8 cellular contexts compared by ENCODE assay signal in the genomic region with DNA sequence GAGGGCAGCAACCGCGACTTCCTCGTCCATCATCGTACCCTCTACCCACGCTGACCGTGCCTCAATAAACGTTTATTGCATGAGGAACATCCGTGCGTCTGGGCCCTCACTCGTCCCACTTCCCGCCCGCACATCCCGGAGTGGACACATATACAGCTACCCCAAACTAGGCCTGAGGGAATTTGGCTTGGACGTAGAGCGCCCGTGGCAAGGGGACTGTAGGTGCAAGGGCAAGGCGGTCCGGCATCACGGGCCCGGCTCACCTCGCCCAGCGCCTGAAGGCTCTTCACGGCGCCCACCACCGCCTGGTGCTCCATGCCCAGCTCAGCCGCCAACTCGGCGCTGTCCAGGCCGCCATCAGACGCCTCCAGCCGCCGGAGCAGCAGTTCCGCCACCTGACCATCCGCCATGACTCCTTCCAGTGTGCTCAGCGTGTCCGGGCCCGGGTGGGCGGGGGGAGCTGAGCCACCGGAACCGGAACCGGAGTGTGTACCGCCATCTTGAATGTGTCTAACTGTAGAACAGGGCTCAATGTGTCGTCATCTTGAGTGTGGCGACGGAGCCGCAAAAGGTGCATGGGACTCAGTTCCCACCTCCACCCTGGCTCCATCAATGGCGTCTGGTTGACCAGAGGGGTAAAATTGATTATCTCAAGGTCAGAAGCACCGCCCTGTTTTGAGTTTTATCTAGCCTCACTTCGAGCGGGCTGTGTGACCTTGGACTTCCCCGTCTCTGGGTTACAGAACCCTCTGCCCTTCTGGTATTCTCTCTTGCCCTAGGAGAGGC. TPM values are rescaled to one million over a fixed set of nuclear protein-coding genes. Genes with fewer than 3 reads are reported as not detected.
DNase-seq lines count a peak whose midpoint lies in the region; TF ChIP-seq lines count a peak whose summit lies in the region.

A gene (minus strand): TSS at position 425 of the 786 bp plus-strand sequence. CDS start 15 bp downstream, at position 410.

- TF ChIP-seq POLR2A in GM19099 (IDR thresholded peaks at IDR 0.05; ENCODE audit: extremely low read depth, insufficient read length, low read depth), result peak; percentile 95

- H3K9me3 ChIP-seq in mononuclear cell (ENCODE audit: low read depth, low read length), result no peaks in the 10 kb centered on the region

- peak; percentile 87 for DNase-seq in AG10803 (ENCODE audit: low read depth)
- peak; percentile 90 for DNase-seq in HuH-7 (ENCODE audit: low spot score)
- DNase-seq in OCI-M1 (lab: John Stamatoyannopoulos, UW), result peak; percentile 90
- DNase-seq in activated T-cell treated with anti-CD3 and anti-CD28 coated beads for 4 hours, result peak; percentile 86
- DNase-seq in epithelial cell of prostate (ENCODE audit: low read depth, low spot score), result peak; percentile 55
- peak; percentile 82 to 86 for DNase-seq in stimulated activated CD8-positive, alpha-beta memory T cell treated with anti-CD3 and anti-CD28 coated beads, Interleukin-2, amount 100 ng/mL, for 48 hours (ENCODE audit: low read depth in 2 of 2)

- H3K4me3 ChIP-seq in AG10803 (ENCODE audit: low read length) (peak within 1 kb of the TSS; percentile 96), mononuclear cell (ENCODE audit: low read length) (peak within 1 kb of the TSS; percentile 79)

- no peaks in the 10 kb centered on the region for H3K27me3 ChIP-seq in mononuclear cell (ENCODE audit: insufficient read depth, low read length)

- H3K4me1 ChIP-seq in mononuclear cell (ENCODE audit: insufficient read depth, low read length), result peaks cover 40% of the 10 kb centered on the region

- peak within 1 kb of the TSS; percentile 53 for H3K27ac ChIP-seq in epithelial cell of prostate

- no peak for TF ChIP-seq CTCF in AG10803 (conservative IDR thresholded peaks at IDR 0.05; ENCODE audit: low read length)

RNA-seq across cellular contexts. Expression of the gene that starts here (rescaled TPM):
- 12.2 TPM for total RNA-seq in mononuclear cell

Comparison
In these comparisons a context has a peak if more than half of its experiments do, and no peak if none do; other contexts are left out.
1. Peak in every context shown above with its lines: DNase-seq, H3K4me3 ChIP-seq and H3K27ac ChIP-seq.